1 cellular context compared by ENCODE assay signal in genomic region chr14:103121846-103122577, GRCh38.
TF ChIP-seq lines count a peak whose summit lies in the region.

No MANE protein-coding gene starts in this region.

TF ChIP-seq in GM12878, 131 proteins besides CTCF, POLR2A, EP300 and RAD21 (continues in another document):
- TF ChIP-seq CREB1 (IDR thresholded peaks at IDR 0.05; ENCODE audit: low read depth) (no peak), ZNF622 (IDR thresholded peaks at IDR 0.05) (no peak), CHD2 (IDR thresholded peaks at IDR 0.05; ENCODE audit: borderline replicate concordance, low read depth, low read length) (no peak), IRF5 (IDR thresholded peaks at IDR 0.05; ENCODE audit: borderline replicate concordance) (no peak), PAX5 (IDR thresholded peaks at IDR 0.05; ENCODE audit: borderline replicate concordance, low read depth, low read length) (no peak), ZBTB33 (IDR thresholded peaks at IDR 0.05) (no peak), FOS (IDR thresholded peaks at IDR 0.05; ENCODE audit: borderline replicate concordance, extremely low read depth, insufficient read length) (no peak), ZBTB11 (CRISPR knock-in tag; IDR thresholded peaks at IDR 0.05) (no peak), POLR2AphosphoS5 (IDR thresholded peaks at IDR 0.05; ENCODE audit: low read length) (no peak), BHLHE40 (IDR thresholded peaks at IDR 0.05; ENCODE audit: borderline replicate concordance in 1 of 2, low read depth in 2 of 2, low read length in 1 of 2) (no peak), KDM1A (IDR thresholded peaks at IDR 0.05; ENCODE audit: borderline replicate concordance) (no peak), BACH1 (IDR thresholded peaks at IDR 0.05; ENCODE audit: borderline replicate concordance) (no peak), DPF2 (IDR thresholded peaks at IDR 0.05) (peak; percentile 50), FOXK2 (IDR thresholded peaks at IDR 0.05) (no peak), MTA3 (IDR thresholded peaks at IDR 0.05; ENCODE audit: borderline replicate concordance, low read length) (no peak), PML (IDR thresholded peaks at IDR 0.05; ENCODE audit: low read length) (no peak), SUZ12 (IDR thresholded peaks at IDR 0.05; ENCODE audit: unreplicated experiment) (no peak), BRCA1 (IDR thresholded peaks at IDR 0.05; ENCODE audit: low read depth, low read length) (no peak), POU2F2 (IDR thresholded peaks at IDR 0.05; ENCODE audit: borderline replicate concordance, low read depth, low read length) (no peak), SKIL (IDR thresholded peaks at IDR 0.05; ENCODE audit: low read depth, poor library complexity, severe bottlenecking) (no peak), SMAD1 (IDR thresholded peaks at IDR 0.05; ENCODE audit: low read depth, partially characterized antibody) (peak; percentile 72), EED (IDR thresholded peaks at IDR 0.05; ENCODE audit: low read depth) (peak; percentile 78), RB1 (IDR thresholded peaks at IDR 0.05; ENCODE audit: borderline replicate concordance) (no peak), HDAC2 (IDR thresholded peaks at IDR 0.05) (no peak), SPI1 (IDR thresholded peaks at IDR 0.05; ENCODE audit: borderline replicate concordance, insufficient read depth, low read depth, low read length) (peak; percentile 9; the same call in 1 of the 2 replicates), PKNOX1 (IDR thresholded peaks at IDR 0.05) (peak; percentile 88), TBL1XR1 (IDR thresholded peaks at IDR 0.05; ENCODE audit: low read depth, low read length) (no peak), ATF2 (IDR thresholded peaks at IDR 0.05; ENCODE audit: low read length) (no peak), ESRRA (IDR thresholded peaks at IDR 0.05; ENCODE audit: low read length) (no peak), TCF3 (IDR thresholded peaks at IDR 0.05; ENCODE audit: borderline replicate concordance, insufficient read depth, low read depth, low read length) (no peak), SMC3 (IDR thresholded peaks at IDR 0.05; ENCODE audit: borderline replicate concordance, low read length) (no peak), EGR1 (IDR thresholded peaks at IDR 0.05; ENCODE audit: borderline replicate concordance in 1 of 2, low read depth in 2 of 2, low read length in 2 of 2) (no peak; a peak in 1 of 3 replicates), ZNF207 (IDR thresholded peaks at IDR 0.05; ENCODE audit: borderline replicate concordance) (no peak), E2F4 (IDR thresholded peaks at IDR 0.05; ENCODE audit: low read depth, low read length) (no peak), TCF12 (IDR thresholded peaks at IDR 0.05; ENCODE audit: low read depth, low read length) (no peak), SMAD5 (IDR thresholded peaks at IDR 0.05; ENCODE audit: low read depth) (no peak), RFX5 (IDR thresholded peaks at IDR 0.05; ENCODE audit: low read depth, low read length) (no peak), ZNF592 (IDR thresholded peaks at IDR 0.05) (no peak), SRF (IDR thresholded peaks at IDR 0.05; ENCODE audit: low read depth in 2 of 2, low read length in 2 of 2) (no peak), STAT1 (conservative IDR thresholded peaks at IDR 0.05) (no peak), FOXM1 (IDR thresholded peaks at IDR 0.05; ENCODE audit: low read depth, low read length) (no peak)
- TF ChIP-seq, protein P1, sequence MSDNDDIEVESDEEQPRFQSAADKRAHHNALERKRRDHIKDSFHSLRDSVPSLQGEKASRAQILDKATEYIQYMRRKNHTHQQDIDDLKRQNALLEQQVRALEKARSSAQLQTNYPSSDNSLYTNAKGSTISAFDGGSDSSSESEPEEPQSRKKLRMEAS (IDR thresholded peaks at IDR 0.05; ENCODE audit: low read depth, low read length), result no peak
- TF ChIP-seq, protein P2, sequence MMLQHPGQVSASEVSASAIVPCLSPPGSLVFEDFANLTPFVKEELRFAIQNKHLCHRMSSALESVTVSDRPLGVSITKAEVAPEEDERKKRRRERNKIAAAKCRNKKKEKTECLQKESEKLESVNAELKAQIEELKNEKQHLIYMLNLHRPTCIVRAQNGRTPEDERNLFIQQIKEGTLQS (IDR thresholded peaks at IDR 0.05; ENCODE audit: borderline replicate concordance, extremely low read depth, low read depth, low read length), result no peak
